ENCODE assay signal across 1 cellular context in the genomic region with DNA sequence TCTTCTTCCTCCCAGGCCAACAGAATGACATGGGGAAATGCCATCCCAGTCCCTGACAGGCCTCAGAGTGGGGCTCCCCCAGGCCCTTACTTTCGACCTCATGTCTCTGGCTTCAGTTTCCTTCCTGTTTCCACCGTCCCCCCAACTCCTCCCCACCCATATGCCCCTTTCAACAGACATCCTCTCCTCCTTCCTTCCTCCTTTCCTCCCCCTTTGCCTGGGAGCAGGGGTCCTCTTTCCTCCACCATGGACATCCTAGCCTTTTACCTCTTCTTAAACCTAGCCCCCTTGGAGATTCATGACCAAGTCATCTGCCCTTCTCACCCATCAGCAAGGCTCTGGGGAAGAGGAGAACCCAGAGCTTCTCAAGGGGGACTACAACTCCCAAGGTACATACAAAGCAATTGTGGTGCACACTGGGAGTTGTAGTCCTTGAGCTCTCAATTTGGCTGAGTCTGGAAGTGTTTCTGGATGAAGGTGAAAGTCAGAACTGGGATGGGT.
TF ChIP-seq lines count a peak whose summit lies in the region.

No MANE protein-coding gene starts in this region.

TF ChIP-seq in endothelial cell of umbilical vein, 7 proteins besides CTCF, POLR2A, EP300 and RAD21:
- no peak for TF ChIP-seq GATA2 (IDR thresholded peaks at IDR 0.05; ENCODE audit: insufficient read depth, insufficient read length, low read depth, low read length)
- TF ChIP-seq, protein P1, sequence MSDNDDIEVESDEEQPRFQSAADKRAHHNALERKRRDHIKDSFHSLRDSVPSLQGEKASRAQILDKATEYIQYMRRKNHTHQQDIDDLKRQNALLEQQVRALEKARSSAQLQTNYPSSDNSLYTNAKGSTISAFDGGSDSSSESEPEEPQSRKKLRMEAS (IDR thresholded peaks at IDR 0.05; ENCODE audit: insufficient read depth, insufficient read length), result no peak
- no peak for TF ChIP-seq POLR2AphosphoS5 (IDR thresholded peaks at IDR 0.05; ENCODE audit: insufficient read depth, low read depth, low read length)
- no peak for TF ChIP-seq FOS (IDR thresholded peaks at IDR 0.05; ENCODE audit: borderline replicate concordance, insufficient read depth, low read length)
- TF ChIP-seq MYC (IDR thresholded peaks at IDR 0.05; ENCODE audit: low read depth, low read length), result no peak
- no peak for TF ChIP-seq EZH2 (IDR thresholded peaks at IDR 0.05; ENCODE audit: borderline replicate concordance, low read depth, low read length, severe bottlenecking)
- TF ChIP-seq JUN (IDR thresholded peaks at IDR 0.05; ENCODE audit: borderline replicate concordance, insufficient read depth, insufficient read length, low read depth), result no peak
TF ChIP-seq in endothelial cell of umbilical vein: peak in this region for 0.
